In genomic region chr1:119141020-119141424, GRCh38 we compare ENCODE assay signal across 9 cellular contexts. TPM values are rescaled to one million over a fixed set of nuclear protein-coding genes. Genes with fewer than 3 reads are reported as not detected.
DNase-seq lines count a peak whose midpoint lies in the region; ATAC-seq and TF ChIP-seq lines count a peak whose summit lies in the region.
"Had no signal": no experiment of that assay in that cellular context is flagged by ENCODE, and none has a peak within 500 bp of the region (broad histone marks: within the 10 kb centered on the region; RNA-seq: fewer than 3 reads in every experiment).

No MANE protein-coding gene starts in this region.

- H3K9me2 ChIP-seq in PC-9 (ENCODE audit: insufficient read depth) = no peaks in the 10 kb centered on the region

- H3K27ac Mint-ChIP-seq in activated naive CD8-positive, alpha-beta T cell treated with anti-CD3 and anti-CD28 coated beads, Interleukin-2, amount 10 ng/mL, durations not matched to agents 7 days and 5 days = no peak overlapping the region

- H3K4me1 ChIP-seq in PC-9 (replicated peaks; ENCODE audit: insufficient read depth) = peaks cover 31% of the 10 kb centered on the region

- CTCF ChIA-PET in PC-9 (lab: Charles Lee) = interaction anchor here (0.6 kb wide), 2 partner anchors 10 to 132 kb away, joined by 3 to 5 read pairs; no protein-coding TSS in a partner anchor

- DNase-seq in SKM-1 treated with dmso at 0.1 percent for 144 hours (lab: John Stamatoyannopoulos, UW; ENCODE audit: unreplicated experiment) = peak; percentile 16
- DNase-seq in SKM-1 (lab: John Stamatoyannopoulos, UW; ENCODE audit: unreplicated experiment) = no peak
- DNase-seq in PC-9 = peak; percentile 40 to 50
- DNase-seq in activated naive CD8-positive, alpha-beta T cell treated with anti-CD3 and anti-CD28 coated beads, Interleukin-2, amount 10 ng/mL, durations not matched to agents 7 days and 5 days = peak; percentile 58
- DNase-seq in stimulated activated CD4-positive, alpha-beta T cell treated with anti-CD3 and anti-CD28 coated beads, Interleukin-2, amount 100 ng/mL, for 48 hours = peak; percentile 33 to 38
- DNase-seq in OCI-M2 (lab: John Stamatoyannopoulos, UW; ENCODE audit: unreplicated experiment) = no peak

- no peaks in the 10 kb centered on the region for H3K27me3 Mint-ChIP-seq in activated naive CD8-positive, alpha-beta T cell treated with anti-CD3 and anti-CD28 coated beads, Interleukin-2, amount 10 ng/mL, durations not matched to agents 7 days and 5 days
- H3K27me3 Mint-ChIP-seq: naive B cell had no signal

- H3K4me1 Mint-ChIP-seq in activated naive CD8-positive, alpha-beta T cell treated with anti-CD3 and anti-CD28 coated beads, Interleukin-2, amount 10 ng/mL, durations not matched to agents 7 days and 5 days = peaks cover 16% of the 10 kb centered on the region

- peaks cover 63% of the 10 kb centered on the region for H3K79me2 ChIP-seq in PC-9 (ENCODE audit: low read depth)

- H3K4me2 ChIP-seq in PC-9 = peak overlapping the region; percentile 84

- H3K27ac ChIP-seq in PC-9 = peak overlapping the region; percentile 96

- H4K20me1 ChIP-seq in PC-9 (ENCODE audit: insufficient read depth) = 0 out of 2 replicates have a peak, but pooled peaks cover 8% of the 10 kb centered on the region

- no TSS peak for BruUV-seq in PC-9 (replicated peaks; lab: Mats Ljungman, UMichigan)

- H3K36me3 ChIP-seq in PC-9 (ENCODE audit: low read depth) = 0 out of 2 replicates have a peak, but pooled peaks cover 6% of the 10 kb centered on the region

- no peaks in the 10 kb centered on the region for H3K27me3 ChIP-seq in PC-9 (ENCODE audit: insufficient read depth, low read depth)

- H3K36me3 Mint-ChIP-seq in activated naive CD8-positive, alpha-beta T cell treated with anti-CD3 and anti-CD28 coated beads, Interleukin-2, amount 10 ng/mL, durations not matched to agents 7 days and 5 days = peaks cover 6% of the 10 kb centered on the region
- H3K36me3 Mint-ChIP-seq: naive B cell had no signal

- no peaks in the 10 kb centered on the region for H3K9me3 ChIP-seq in PC-9 (ENCODE audit: insufficient read depth, low read depth)

- H3K4me3 ChIP-seq in PC-9 (peak overlapping the region; percentile 75), iPS-11a (ENCODE audit: low read depth, low read length) (peak overlapping the region; percentile 80)

- H3F3A ChIP-seq in PC-9 (ENCODE audit: insufficient read depth, low read depth) = peaks cover 13% of the 10 kb centered on the region; the same call in 1 of the 2 replicates

- POLR2A ChIA-PET in PC-9 (lab: Charles Lee; ENCODE audit: unreplicated experiment) = interaction anchor here (0.6 kb wide), 1 partner anchor 132 kb away, joined by 8 read pairs; no protein-coding TSS in a partner anchor
- POLR2A ChIA-PET in activated naive CD8-positive, alpha-beta T cell treated with anti-CD3 and anti-CD28 coated beads, Interleukin-2, amount 10 ng/mL, durations not matched to agents 7 days and 5 days (lab: Charles Lee) = interaction anchor here (0.6 to 1.1 kb wide), 2 partner anchors 9 to 1404 kb away, joined by 3 to 4 read pairs; no protein-coding TSS in a partner anchor

- peak; percentile 66 for TF ChIP-seq CTCF in PC-9 (conservative IDR thresholded peaks at IDR 0.05)

- no peaks in the 10 kb centered on the region for H3K9me3 Mint-ChIP-seq in activated naive CD8-positive, alpha-beta T cell treated with anti-CD3 and anti-CD28 coated beads, Interleukin-2, amount 10 ng/mL, durations not matched to agents 7 days and 5 days
- H3K9me3 Mint-ChIP-seq: naive B cell had no signal

- peak overlapping the region; percentile 90 for H2AFZ ChIP-seq in PC-9

- no peak overlapping the region for H3K4me3 Mint-ChIP-seq in activated naive CD8-positive, alpha-beta T cell treated with anti-CD3 and anti-CD28 coated beads, Interleukin-2, amount 10 ng/mL, durations not matched to agents 7 days and 5 days
- H3K4me3 Mint-ChIP-seq: naive B cell had no signal

- intact Hi-C loops in PC-9 (cut with micrococcal nuclease; ENCODE audit: unreplicated experiment) = loop anchor here (2.0 to 5.0 kb wide), 2 partner anchors 134 to 139 kb away; no protein-coding TSS in a partner anchor

- ATAC-seq in activated naive CD8-positive, alpha-beta T cell treated with anti-CD3 and anti-CD28 coated beads, Interleukin-2, amount 10 ng/mL, durations not matched to agents 7 days and 5 days (ENCODE audit: low read depth) = no peak
- ATAC-seq in HG02588 (IDR thresholded peaks at IDR 0.05; ENCODE audit: unreplicated experiment) = no peak

RNA-seq across cellular contexts. Expression of gene WARS2, which starts 0.6 kb away (rescaled TPM):
- 17.6 and 24.2 TPM in 2 replicates for total RNA-seq in PC-9 (2021)
- total RNA-seq in activated naive CD8-positive, alpha-beta T cell treated with anti-CD3 and anti-CD28 coated beads, Interleukin-2, amount 10 ng/mL, durations not matched to agents 7 days and 5 days = 10 to 100 TPM in 1 of 2 experiments, 1 to 10 TPM in 1; 8.5 to 10.3 TPM

Comparison
In these comparisons a context has a peak if more than half of its experiments do, and no peak if none do; other contexts are left out.
1. DNase-seq: peak in SKM-1 treated with dmso at 0.1 percent for 144 hours (single experiment), PC-9 (2 of 2), activated naive CD8-positive, alpha-beta T cell treated with anti-CD3 and anti-CD28 coated beads, Interleukin-2, amount 10 ng/mL, durations not matched to agents 7 days and 5 days (single experiment) and stimulated activated CD4-positive, alpha-beta T cell treated with anti-CD3 and anti-CD28 coated beads, Interleukin-2, amount 100 ng/mL, for 48 hours (2 of 2); none in SKM-1 (single experiment) and OCI-M2 (single experiment).